ENCODE assay signal across 1 cellular context in the genomic region with DNA sequence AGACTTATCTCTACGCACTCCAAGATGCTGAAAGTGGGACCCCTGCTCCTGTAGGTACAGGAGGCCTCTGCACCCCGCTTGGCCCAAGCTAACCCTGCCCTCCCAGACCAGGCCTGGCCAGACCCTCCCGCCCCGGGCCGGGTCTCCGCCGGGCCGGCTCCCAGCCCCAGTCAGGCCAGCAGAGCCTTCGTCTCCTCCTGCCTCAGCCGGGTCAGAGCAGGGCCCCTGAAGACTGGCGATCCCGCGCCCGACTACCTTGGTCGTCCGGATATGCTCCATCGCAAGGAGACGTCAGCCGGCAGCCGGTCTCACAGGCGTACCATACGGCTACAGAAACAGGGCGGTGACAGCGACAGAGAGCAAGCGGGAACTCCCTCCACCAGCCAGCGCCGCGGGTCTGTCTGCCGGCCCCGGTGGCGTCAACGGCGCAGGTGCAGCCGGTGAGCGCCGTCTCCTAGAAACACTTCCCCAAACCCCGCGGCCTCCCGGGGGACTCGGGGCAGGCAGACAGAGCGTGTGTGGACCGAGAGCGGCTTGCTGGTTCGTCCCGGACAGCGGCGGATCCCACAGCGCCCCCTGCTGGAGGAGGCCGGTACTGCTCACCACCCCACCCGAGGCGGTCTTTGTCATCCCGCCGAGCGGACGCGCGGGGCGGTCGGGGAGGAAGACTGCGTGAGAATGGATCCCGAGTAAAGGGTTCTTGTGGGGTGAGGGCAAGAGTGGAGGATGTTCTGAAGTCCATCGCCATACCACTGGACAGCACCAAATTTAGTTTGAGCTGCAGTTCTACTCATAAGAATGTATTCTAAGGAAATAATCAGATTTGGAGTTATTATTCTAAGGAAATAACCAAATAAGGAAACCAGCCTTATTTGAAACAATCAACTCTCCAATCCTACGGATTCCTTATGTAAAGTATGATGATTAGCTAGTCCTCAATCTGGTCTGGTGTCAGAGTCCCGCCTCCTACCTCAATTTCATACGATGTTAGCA.
A peak's percentile ranks its signal among the peaks of the same experiment; 100 is the strongest.
TF ChIP-seq lines count a peak whose summit lies in the region.

A gene (minus strand): TSS at position 520 of the 993 bp plus-strand sequence. CDS start 241 bp downstream, at position 279.

TF ChIP-seq in HepG2, 621 proteins besides CTCF, POLR2A, EP300 and RAD21 (continued from another document and continues in another):
- TF ChIP-seq, protein P1, sequence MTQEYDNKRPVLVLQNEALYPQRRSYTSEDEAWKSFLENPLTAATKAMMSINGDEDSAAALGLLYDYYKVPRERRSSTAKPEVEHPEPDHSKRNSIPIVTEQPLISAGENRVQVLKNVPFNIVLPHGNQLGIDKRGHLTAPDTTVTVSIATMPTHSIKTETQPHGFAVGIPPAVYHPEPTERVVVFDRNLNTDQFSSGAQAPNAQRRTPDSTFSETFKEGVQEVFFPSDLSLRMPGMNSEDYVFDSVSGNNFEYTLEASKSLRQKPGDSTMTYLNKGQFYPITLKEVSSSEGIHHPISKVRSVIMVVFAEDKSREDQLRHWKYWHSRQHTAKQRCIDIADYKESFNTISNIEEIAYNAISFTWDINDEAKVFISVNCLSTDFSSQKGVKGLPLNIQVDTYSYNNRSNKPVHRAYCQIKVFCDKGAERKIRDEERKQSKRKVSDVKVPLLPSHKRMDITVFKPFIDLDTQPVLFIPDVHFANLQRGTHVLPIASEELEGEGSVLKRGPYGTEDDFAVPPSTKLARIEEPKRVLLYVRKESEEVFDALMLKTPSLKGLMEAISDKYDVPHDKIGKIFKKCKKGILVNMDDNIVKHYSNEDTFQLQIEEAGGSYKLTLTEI (CRISPR knock-in tag; conservative IDR thresholded peaks at IDR 0.05) = no peak
- peak; percentile 86 for TF ChIP-seq KAT8 (CRISPR knock-in tag; IDR thresholded peaks at IDR 0.05)
- TF ChIP-seq, protein P2, sequence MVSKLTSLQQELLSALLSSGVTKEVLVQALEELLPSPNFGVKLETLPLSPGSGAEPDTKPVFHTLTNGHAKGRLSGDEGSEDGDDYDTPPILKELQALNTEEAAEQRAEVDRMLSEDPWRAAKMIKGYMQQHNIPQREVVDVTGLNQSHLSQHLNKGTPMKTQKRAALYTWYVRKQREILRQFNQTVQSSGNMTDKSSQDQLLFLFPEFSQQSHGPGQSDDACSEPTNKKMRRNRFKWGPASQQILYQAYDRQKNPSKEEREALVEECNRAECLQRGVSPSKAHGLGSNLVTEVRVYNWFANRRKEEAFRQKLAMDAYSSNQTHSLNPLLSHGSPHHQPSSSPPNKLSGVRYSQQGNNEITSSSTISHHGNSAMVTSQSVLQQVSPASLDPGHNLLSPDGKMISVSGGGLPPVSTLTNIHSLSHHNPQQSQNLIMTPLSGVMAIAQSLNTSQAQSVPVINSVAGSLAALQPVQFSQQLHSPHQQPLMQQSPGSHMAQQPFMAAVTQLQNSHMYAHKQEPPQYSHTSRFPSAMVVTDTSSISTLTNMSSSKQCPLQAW (CRISPR knock-in tag; IDR thresholded peaks at IDR 0.05) = peak; percentile 68; the same call in 1 of the 2 replicates
- TF ChIP-seq, protein P3, sequence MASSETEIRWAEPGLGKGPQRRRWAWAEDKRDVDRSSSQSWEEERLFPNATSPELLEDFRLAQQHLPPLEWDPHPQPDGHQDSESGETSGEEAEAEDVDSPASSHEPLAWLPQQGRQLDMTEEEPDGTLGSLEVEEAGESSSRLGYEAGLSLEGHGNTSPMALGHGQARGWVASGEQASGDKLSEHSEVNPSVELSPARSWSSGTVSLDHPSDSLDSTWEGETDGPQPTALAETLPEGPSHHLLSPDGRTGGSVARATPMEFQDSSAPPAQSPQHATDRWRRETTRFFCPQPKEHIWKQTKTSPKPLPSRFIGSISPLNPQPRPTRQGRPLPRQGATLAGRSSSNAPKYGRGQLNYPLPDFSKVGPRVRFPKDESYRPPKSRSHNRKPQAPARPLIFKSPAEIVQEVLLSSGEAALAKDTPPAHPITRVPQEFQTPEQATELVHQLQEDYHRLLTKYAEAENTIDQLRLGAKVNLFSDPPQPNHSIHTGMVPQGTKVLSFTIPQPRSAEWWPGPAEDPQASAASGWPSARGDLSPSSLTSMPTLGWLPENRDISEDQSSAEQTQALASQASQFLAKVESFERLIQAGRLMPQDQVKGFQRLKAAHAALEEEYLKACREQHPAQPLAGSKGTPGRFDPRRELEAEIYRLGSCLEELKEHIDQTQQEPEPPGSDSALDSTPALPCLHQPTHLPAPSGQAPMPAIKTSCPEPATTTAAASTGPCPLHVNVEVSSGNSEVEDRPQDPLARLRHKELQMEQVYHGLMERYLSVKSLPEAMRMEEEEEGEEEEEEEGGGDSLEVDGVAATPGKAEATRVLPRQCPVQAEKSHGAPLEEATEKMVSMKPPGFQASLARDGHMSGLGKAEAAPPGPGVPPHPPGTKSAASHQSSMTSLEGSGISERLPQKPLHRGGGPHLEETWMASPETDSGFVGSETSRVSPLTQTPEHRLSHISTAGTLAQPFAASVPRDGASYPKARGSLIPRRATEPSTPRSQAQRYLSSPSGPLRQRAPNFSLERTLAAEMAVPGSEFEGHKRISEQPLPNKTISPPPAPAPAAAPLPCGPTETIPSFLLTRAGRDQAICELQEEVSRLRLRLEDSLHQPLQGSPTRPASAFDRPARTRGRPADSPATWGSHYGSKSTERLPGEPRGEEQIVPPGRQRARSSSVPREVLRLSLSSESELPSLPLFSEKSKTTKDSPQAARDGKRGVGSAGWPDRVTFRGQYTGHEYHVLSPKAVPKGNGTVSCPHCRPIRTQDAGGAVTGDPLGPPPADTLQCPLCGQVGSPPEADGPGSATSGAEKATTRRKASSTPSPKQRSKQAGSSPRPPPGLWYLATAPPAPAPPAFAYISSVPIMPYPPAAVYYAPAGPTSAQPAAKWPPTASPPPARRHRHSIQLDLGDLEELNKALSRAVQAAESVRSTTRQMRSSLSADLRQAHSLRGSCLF (CRISPR knock-in tag; IDR thresholded peaks at IDR 0.05; ENCODE audit: borderline replicate concordance) = no peak
- TF ChIP-seq KLF11 (CRISPR knock-in tag; IDR thresholded peaks at IDR 0.05) = no peak
- TF ChIP-seq MBD4 (IDR thresholded peaks at IDR 0.05; ENCODE audit: borderline replicate concordance, low read length) = no peak
- peak; percentile 42; the same call in 1 of the 2 replicates for TF ChIP-seq CBFB (CRISPR knock-in tag; IDR thresholded peaks at IDR 0.05)
- TF ChIP-seq, protein P4, sequence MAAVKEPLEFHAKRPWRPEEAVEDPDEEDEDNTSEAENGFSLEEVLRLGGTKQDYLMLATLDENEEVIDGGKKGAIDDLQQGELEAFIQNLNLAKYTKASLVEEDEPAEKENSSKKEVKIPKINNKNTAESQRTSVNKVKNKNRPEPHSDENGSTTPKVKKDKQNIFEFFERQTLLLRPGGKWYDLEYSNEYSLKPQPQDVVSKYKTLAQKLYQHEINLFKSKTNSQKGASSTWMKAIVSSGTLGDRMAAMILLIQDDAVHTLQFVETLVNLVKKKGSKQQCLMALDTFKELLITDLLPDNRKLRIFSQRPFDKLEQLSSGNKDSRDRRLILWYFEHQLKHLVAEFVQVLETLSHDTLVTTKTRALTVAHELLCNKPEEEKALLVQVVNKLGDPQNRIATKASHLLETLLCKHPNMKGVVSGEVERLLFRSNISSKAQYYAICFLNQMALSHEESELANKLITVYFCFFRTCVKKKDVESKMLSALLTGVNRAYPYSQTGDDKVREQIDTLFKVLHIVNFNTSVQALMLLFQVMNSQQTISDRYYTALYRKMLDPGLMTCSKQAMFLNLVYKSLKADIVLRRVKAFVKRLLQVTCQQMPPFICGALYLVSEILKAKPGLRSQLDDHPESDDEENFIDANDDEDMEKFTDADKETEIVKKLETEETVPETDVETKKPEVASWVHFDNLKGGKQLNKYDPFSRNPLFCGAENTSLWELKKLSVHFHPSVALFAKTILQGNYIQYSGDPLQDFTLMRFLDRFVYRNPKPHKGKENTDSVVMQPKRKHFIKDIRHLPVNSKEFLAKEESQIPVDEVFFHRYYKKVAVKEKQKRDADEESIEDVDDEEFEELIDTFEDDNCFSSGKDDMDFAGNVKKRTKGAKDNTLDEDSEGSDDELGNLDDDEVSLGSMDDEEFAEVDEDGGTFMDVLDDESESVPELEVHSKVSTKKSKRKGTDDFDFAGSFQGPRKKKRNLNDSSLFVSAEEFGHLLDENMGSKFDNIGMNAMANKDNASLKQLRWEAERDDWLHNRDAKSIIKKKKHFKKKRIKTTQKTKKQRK (IDR thresholded peaks at IDR 0.05; ENCODE audit: low read length) = no peak
- TF ChIP-seq PRPF4 (IDR thresholded peaks at IDR 0.05; ENCODE audit: low read depth, low read length, poor library complexity, severe bottlenecking) = no peak
- TF ChIP-seq, protein P5, sequence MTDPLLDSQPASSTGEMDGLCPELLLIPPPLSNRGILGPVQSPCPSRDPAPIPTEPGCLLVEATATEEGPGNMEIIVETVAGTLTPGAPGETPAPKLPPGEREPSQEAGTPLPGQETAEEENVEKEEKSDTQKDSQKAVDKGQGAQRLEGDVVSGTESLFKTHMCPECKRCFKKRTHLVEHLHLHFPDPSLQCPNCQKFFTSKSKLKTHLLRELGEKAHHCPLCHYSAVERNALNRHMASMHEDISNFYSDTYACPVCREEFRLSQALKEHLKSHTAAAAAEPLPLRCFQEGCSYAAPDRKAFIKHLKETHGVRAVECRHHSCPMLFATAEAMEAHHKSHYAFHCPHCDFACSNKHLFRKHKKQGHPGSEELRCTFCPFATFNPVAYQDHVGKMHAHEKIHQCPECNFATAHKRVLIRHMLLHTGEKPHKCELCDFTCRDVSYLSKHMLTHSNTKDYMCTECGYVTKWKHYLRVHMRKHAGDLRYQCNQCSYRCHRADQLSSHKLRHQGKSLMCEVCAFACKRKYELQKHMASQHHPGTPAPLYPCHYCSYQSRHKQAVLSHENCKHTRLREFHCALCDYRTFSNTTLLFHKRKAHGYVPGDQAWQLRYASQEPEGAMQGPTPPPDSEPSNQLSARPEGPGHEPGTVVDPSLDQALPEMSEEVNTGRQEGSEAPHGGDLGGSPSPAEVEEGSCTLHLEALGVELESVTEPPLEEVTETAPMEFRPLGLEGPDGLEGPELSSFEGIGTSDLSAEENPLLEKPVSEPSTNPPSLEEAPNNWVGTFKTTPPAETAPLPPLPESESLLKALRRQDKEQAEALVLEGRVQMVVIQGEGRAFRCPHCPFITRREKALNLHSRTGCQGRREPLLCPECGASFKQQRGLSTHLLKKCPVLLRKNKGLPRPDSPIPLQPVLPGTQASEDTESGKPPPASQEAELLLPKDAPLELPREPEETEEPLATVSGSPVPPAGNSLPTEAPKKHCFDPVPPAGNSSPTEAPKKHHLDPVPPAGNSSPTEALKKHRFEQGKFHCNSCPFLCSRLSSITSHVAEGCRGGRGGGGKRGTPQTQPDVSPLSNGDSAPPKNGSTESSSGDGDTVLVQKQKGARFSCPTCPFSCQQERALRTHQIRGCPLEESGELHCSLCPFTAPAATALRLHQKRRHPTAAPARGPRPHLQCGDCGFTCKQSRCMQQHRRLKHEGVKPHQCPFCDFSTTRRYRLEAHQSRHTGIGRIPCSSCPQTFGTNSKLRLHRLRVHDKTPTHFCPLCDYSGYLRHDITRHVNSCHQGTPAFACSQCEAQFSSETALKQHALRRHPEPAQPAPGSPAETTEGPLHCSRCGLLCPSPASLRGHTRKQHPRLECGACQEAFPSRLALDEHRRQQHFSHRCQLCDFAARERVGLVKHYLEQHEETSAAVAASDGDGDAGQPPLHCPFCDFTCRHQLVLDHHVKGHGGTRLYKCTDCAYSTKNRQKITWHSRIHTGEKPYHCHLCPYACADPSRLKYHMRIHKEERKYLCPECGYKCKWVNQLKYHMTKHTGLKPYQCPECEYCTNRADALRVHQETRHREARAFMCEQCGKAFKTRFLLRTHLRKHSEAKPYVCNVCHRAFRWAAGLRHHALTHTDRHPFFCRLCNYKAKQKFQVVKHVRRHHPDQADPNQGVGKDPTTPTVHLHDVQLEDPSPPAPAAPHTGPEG (CRISPR knock-in tag; IDR thresholded peaks at IDR 0.05) = peak; percentile 65; the same call in 1 of the 2 replicates
- TF ChIP-seq SMYD3 (CRISPR knock-in tag; IDR thresholded peaks at IDR 0.05) = no peak
- no peak for TF ChIP-seq ARID2 (CRISPR knock-in tag; IDR thresholded peaks at IDR 0.05; ENCODE audit: borderline replicate concordance)
- TF ChIP-seq RARG (CRISPR knock-in tag; IDR thresholded peaks at IDR 0.05; ENCODE audit: low read depth) = no peak
- TF ChIP-seq ZFP90 (CRISPR knock-in tag; IDR thresholded peaks at IDR 0.05; ENCODE audit: borderline replicate concordance) = 0 out of 2 replicates have a peak, but pooled peaks have one; percentile 32
- TF ChIP-seq MAF1 (CRISPR knock-in tag; IDR thresholded peaks at IDR 0.05; ENCODE audit: borderline replicate concordance) = no peak
- no peak for TF ChIP-seq KAT2B (IDR thresholded peaks at IDR 0.05; ENCODE audit: borderline replicate concordance, low read depth, low read length)
- TF ChIP-seq, protein P6, sequence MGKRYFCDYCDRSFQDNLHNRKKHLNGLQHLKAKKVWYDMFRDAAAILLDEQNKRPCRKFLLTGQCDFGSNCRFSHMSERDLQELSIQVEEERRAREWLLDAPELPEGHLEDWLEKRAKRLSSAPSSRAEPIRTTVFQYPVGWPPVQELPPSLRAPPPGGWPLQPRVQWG (CRISPR knock-in tag; IDR thresholded peaks at IDR 0.05; ENCODE audit: borderline replicate concordance, low read depth) = no peak
- TF ChIP-seq ATF7 (IDR thresholded peaks at IDR 0.05) = no peak
- TF ChIP-seq ATF7 (CRISPR knock-in tag; IDR thresholded peaks at IDR 0.05) = no peak
